ENCODE assay signal across 14 cellular contexts in the genomic region with DNA sequence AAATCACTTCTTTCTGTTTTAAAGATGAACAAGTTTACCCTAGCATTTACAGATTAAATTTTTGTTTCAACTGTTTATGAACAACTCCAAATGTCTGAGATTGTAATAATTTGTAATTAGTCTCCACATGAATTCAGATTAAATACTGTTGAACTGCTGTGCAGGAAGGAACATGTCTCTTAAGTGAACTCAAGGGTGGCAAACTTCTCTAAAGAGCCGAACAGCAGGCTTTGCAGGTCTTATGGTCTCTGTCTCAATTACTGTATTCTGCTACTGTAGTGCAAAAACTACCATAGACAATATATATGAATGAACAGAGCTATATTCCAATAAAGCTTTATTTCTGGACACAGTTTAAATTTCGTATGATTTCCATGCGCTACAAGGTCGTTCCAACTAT. TPM values are rescaled to one million over a fixed set of nuclear protein-coding genes. Genes with fewer than 3 reads are reported as not detected.
DNase-seq lines count a peak whose midpoint lies in the region; ATAC-seq and TF ChIP-seq lines count a peak whose summit lies in the region.
"Had no signal": no experiment of that assay in that cellular context is flagged by ENCODE, and none has a peak within 500 bp of the region (broad histone marks: within the 10 kb centered on the region; RNA-seq: fewer than 3 reads in every experiment).

No MANE protein-coding gene starts in this region.

- H3K27ac Mint-ChIP-seq in activated naive CD8-positive, alpha-beta T cell = no peak overlapping the region
- no peak overlapping the region for H3K27ac Mint-ChIP-seq in activated naive CD8-positive, alpha-beta T cell treated with anti-CD3 and anti-CD28 coated beads for 36 hours
- peak overlapping the region in 1 of 2 donors; percentile 49 for H3K27ac Mint-ChIP-seq in effector memory CD8-positive, alpha-beta T cell
- H3K27ac Mint-ChIP-seq in stimulated activated naive B cell treated with anti-CD40 and anti-IgM and Interleukin-4, amounts not matched to agents 10 μg/mL and 1 μg/mL and 100 μg/mL, for 72 hours = peak overlapping the region; percentile 20

- peak overlapping the region; percentile 15 for H3K9ac ChIP-seq in Loucy (ENCODE audit: low read depth, low read length, poor library complexity, severe bottlenecking)
- H3K9ac ChIP-seq: KMS-11 had no signal

- no peaks in the 10 kb centered on the region for H3K27me3 ChIP-seq in Loucy (ENCODE audit: insufficient read depth, low read length, poor library complexity, severe bottlenecking)
- H3K27me3 ChIP-seq: MG63 had no signal

- peaks cover 95% of the 10 kb centered on the region for H4K20me1 ChIP-seq in Loucy (ENCODE audit: insufficient read depth, low read length, poor library complexity, severe bottlenecking)

- peak overlapping the region; percentile 35 for H3K4me3 Mint-ChIP-seq in activated naive CD8-positive, alpha-beta T cell
- H3K4me3 Mint-ChIP-seq in activated naive CD8-positive, alpha-beta T cell treated with anti-CD3 and anti-CD28 coated beads for 36 hours = no peak overlapping the region
- H3K4me3 Mint-ChIP-seq in effector memory CD8-positive, alpha-beta T cell = peak overlapping the region; percentile 12 to 53
- H3K4me3 Mint-ChIP-seq in stimulated activated naive B cell treated with anti-CD40 and anti-IgM and Interleukin-4, amounts not matched to agents 10 μg/mL and 1 μg/mL and 100 μg/mL, for 72 hours = no peak overlapping the region

- H3K36me3 Mint-ChIP-seq in activated naive CD8-positive, alpha-beta T cell = peaks cover 7% of the 10 kb centered on the region
- H3K36me3 Mint-ChIP-seq in activated naive CD8-positive, alpha-beta T cell treated with anti-CD3 and anti-CD28 coated beads for 36 hours = peaks cover 24% of the 10 kb centered on the region
- peaks cover 35% of the 10 kb centered on the region for H3K36me3 Mint-ChIP-seq in effector memory CD8-positive, alpha-beta T cell (ENCODE audit: insufficient read depth)
- peaks cover 11 to 23% of the 10 kb centered on the region in 2 donors for H3K36me3 Mint-ChIP-seq in stimulated activated naive B cell treated with anti-CD40 and anti-IgM and Interleukin-4, amounts not matched to agents 10 μg/mL and 1 μg/mL and 100 μg/mL, for 72 hours

- H3K36me3 ChIP-seq in Loucy (ENCODE audit: insufficient read depth, low read length) = no peaks in the 10 kb centered on the region; the same call in 1 of the 2 replicates

- H3K9me2 ChIP-seq in Loucy (replicated peaks; ENCODE audit: low read depth, low read length) = no peaks in the 10 kb centered on the region

- H3F3A ChIP-seq in Loucy (ENCODE audit: low read depth) = no peaks in the 10 kb centered on the region

- peak overlapping the region; percentile 48 for H3K4me3 ChIP-seq in Loucy (ENCODE audit: low read length, poor library complexity, severe bottlenecking)
- H3K4me3 ChIP-seq: MG63 had no signal

- no peak overlapping the region for H2AFZ ChIP-seq in Loucy (ENCODE audit: low read length)

- no peaks in the 10 kb centered on the region for H3K9me3 Mint-ChIP-seq in activated naive CD8-positive, alpha-beta T cell (ENCODE audit: low read depth)
- H3K9me3 Mint-ChIP-seq in activated naive CD8-positive, alpha-beta T cell treated with anti-CD3 and anti-CD28 coated beads for 36 hours = no peaks in the 10 kb centered on the region
- no peaks in the 10 kb centered on the region for H3K9me3 Mint-ChIP-seq in effector memory CD8-positive, alpha-beta T cell
- H3K9me3 Mint-ChIP-seq in stimulated activated naive B cell treated with anti-CD40 and anti-IgM and Interleukin-4, amounts not matched to agents 10 μg/mL and 1 μg/mL and 100 μg/mL, for 72 hours = no peaks in the 10 kb centered on the region

- peak overlapping the region; percentile 73 for H3K4me2 ChIP-seq in Loucy (ENCODE audit: low read depth, low read length, poor library complexity, severe bottlenecking)
- H3K4me2 ChIP-seq: KMS-11 had no signal

- no peak for TF ChIP-seq CTCF in Loucy (conservative IDR thresholded peaks at IDR 0.05; ENCODE audit: low read length)

- no peaks in the 10 kb centered on the region for H3K9me3 ChIP-seq in Loucy (ENCODE audit: insufficient read depth, low read depth, low read length)
- H3K9me3 ChIP-seq: MG63 had no signal

- no peaks in the 10 kb centered on the region for H3K27me3 Mint-ChIP-seq in activated naive CD8-positive, alpha-beta T cell
- H3K27me3 Mint-ChIP-seq in activated naive CD8-positive, alpha-beta T cell treated with anti-CD3 and anti-CD28 coated beads for 36 hours = no peaks in the 10 kb centered on the region
- H3K27me3 Mint-ChIP-seq in effector memory CD8-positive, alpha-beta T cell = no peaks in the 10 kb centered on the region
- H3K27me3 Mint-ChIP-seq in stimulated activated naive B cell treated with anti-CD40 and anti-IgM and Interleukin-4, amounts not matched to agents 10 μg/mL and 1 μg/mL and 100 μg/mL, for 72 hours = no peaks in the 10 kb centered on the region

- H3K79me2 ChIP-seq in Loucy (ENCODE audit: insufficient read depth, low read length) = peaks cover 100% of the 10 kb centered on the region

- no peak for DNase-seq in activated naive CD8-positive, alpha-beta T cell treated with anti-CD3 and anti-CD28 coated beads for 36 hours
- DNase-seq in effector memory CD8-positive, alpha-beta T cell = no peak
- DNase-seq in stimulated activated naive B cell treated with anti-CD40 and anti-IgM and Interleukin-4, amounts not matched to agents 10 μg/mL and 1 μg/mL and 100 μg/mL, for 72 hours = no peak
- no peak for DNase-seq in RPMI8226
- DNase-seq in stimulated activated CD8-positive, alpha-beta memory T cell treated with anti-CD3 and anti-CD28 coated beads, Interleukin-4, amount 100 ng/mL, for 48 hours = no peak
- no peak for DNase-seq in activated CD4-positive, alpha-beta T cell treated with anti-CD3 and anti-CD28 coated beads, Interleukin-2, amount 50 U/mL, for 1 hour
- DNase-seq: AML-193, DMS 273 treated with DMSO at 0.1 percent for 48 hours, MG63, NCI-H1105, NCI-H1694 treated with DMSO at 0.1 percent for 48 hours had no signal

- no peak for ATAC-seq in effector memory CD8-positive, alpha-beta T cell (replicated peaks)
- ATAC-seq in stimulated activated naive B cell treated with anti-CD40 and anti-IgM and Interleukin-4, amounts not matched to agents 10 μg/mL and 1 μg/mL and 100 μg/mL, for 72 hours (replicated peaks) = no peak

- H3K4me1 Mint-ChIP-seq in activated naive CD8-positive, alpha-beta T cell (ENCODE audit: low read depth) = peaks cover 84% of the 10 kb centered on the region
- H3K4me1 Mint-ChIP-seq in activated naive CD8-positive, alpha-beta T cell treated with anti-CD3 and anti-CD28 coated beads for 36 hours = peaks cover 68% of the 10 kb centered on the region
- peaks cover 46 to 87% of the 10 kb centered on the region in 2 donors for H3K4me1 Mint-ChIP-seq in effector memory CD8-positive, alpha-beta T cell (ENCODE audit: low read depth in 2 of 2)
- peaks cover 28 to 72% of the 10 kb centered on the region in 2 donors for H3K4me1 Mint-ChIP-seq in stimulated activated naive B cell treated with anti-CD40 and anti-IgM and Interleukin-4, amounts not matched to agents 10 μg/mL and 1 μg/mL and 100 μg/mL, for 72 hours

- peaks cover 65% of the 10 kb centered on the region for H3K4me1 ChIP-seq in Loucy (ENCODE audit: insufficient read depth, low read length, poor library complexity, severe bottlenecking)

RNA-seq across cellular contexts. Expression of gene RSBN1, which starts 6.6 kb away (rescaled TPM):
- 10 to 100 TPM; 15.4 to 16.3 TPM for total RNA-seq in activated naive CD8-positive, alpha-beta T cell treated with anti-CD3 and anti-CD28 coated beads for 36 hours

RNA-seq across cellular contexts. Expression of gene PHTF1, which starts 46.4 kb away (rescaled TPM):
- total RNA-seq in activated naive CD8-positive, alpha-beta T cell treated with anti-CD3 and anti-CD28 coated beads for 36 hours = 10 to 100 TPM; 14.5 to 17.2 TPM

Comparison
In these comparisons a context has a peak if more than half of its experiments do, and no peak if none do; other contexts are left out.
1. H3K4me3 Mint-ChIP-seq: peak in activated naive CD8-positive, alpha-beta T cell (single experiment) and effector memory CD8-positive, alpha-beta T cell (2 of 2); none in activated naive CD8-positive, alpha-beta T cell treated with anti-CD3 and anti-CD28 coated beads for 36 hours (single experiment) and stimulated activated naive B cell treated with anti-CD40 and anti-IgM and Interleukin-4, amounts not matched to agents 10 μg/mL and 1 μg/mL and 100 μg/mL, for 72 hours (0 of 2).